12 cellular contexts compared by ENCODE assay signal in the genomic region with DNA sequence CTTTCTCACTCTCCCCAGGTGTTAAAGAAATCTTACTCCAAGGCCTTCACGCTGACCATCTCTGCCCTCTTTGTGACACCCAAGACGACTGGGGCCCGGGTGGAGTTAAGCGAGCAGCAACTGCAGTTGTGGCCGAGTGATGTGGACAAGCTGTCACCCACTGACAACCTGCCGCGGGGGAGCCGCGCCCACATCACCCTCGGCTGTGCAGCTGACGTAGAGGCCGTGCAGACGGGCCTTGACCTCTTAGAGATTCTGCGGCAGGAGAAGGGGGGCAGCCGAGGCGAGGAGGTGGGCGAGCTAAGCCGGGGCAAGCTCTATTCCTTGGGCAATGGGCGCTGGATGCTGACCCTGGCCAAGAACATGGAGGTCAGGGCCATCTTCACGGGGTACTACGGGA. TPM values are rescaled to one million over a fixed set of nuclear protein-coding genes. Genes with fewer than 3 reads are reported as not detected.
DNase-seq lines count a peak whose midpoint lies in the region; ATAC-seq, FAIRE-seq and TF ChIP-seq lines count a peak whose summit lies in the region.
"Had no signal": no experiment of that assay in that cellular context is flagged by ENCODE, and none has a peak within 500 bp of the region (broad histone marks: within the 10 kb centered on the region; RNA-seq: fewer than 3 reads in every experiment).

No MANE protein-coding gene starts in this region.

- BruUV-seq in K562 (replicated peaks; lab: Mats Ljungman, UMichigan) = no TSS peak

- intact Hi-C loops in K562 (cut with micrococcal nuclease) (no loop called here), lower lobe of right lung (cut with DNase I) (no loop called here)

- peak overlapping the region in 3 of 4 donors; percentile 65 to 73 (median 67) for H3K4me3 Mint-ChIP-seq in IgD-negative memory B cell
- H3K4me3 Mint-ChIP-seq in stimulated activated memory B cell treated with anti-CD40 and anti-IgM and Interleukin-4, amounts not matched to agents 10 μg/mL and 1 μg/mL and 100 μg/mL, for 72 hours = peak overlapping the region; percentile 32
- H3K4me3 Mint-ChIP-seq: H9 had no signal

- DNase-seq in K562 (ENCODE audit: extremely low read depth in 1 of 4, low spot score in 3 of 4) (no peak), lower lobe of right lung (no peak), T-helper 2 cell (no peak), OCI-M1 (lab: John Stamatoyannopoulos, UW) (no peak)
- DNase-seq in activated effector memory CD4-positive, alpha-beta T cell treated with anti-CD3 and anti-CD28 coated beads, Interleukin-2, amount 50 U/mL, for 16 hours = no peak
- DNase-seq: H9 had no signal

- H3K4me1 Mint-ChIP-seq in IgD-negative memory B cell = peaks cover 26 to 37% (median 36%) of the 10 kb centered on the region in 3 donors
- peaks cover 82% of the 10 kb centered on the region for H3K4me1 Mint-ChIP-seq in stimulated activated memory B cell treated with anti-CD40 and anti-IgM and Interleukin-4, amounts not matched to agents 10 μg/mL and 1 μg/mL and 100 μg/mL, for 72 hours

- H3K9me1 ChIP-seq in K562 (ENCODE audit: control insufficient read depth, insufficient read depth, low read length) = no peaks in the 10 kb centered on the region

- H3K9me3 ChIP-seq in K562 (replicated peaks; ENCODE audit: control insufficient read depth, insufficient read depth, low read depth, low read length) = no peaks in the 10 kb centered on the region
- no peaks in the 10 kb centered on the region for H3K9me3 ChIP-seq in lower lobe of right lung

- CTCF ChIA-PET in K562 (lab: Yijun Ruan, JAX; ENCODE audit: low intra/inter-chr PET ratio) = no interaction called here

- no peak for TF ChIP-seq RAD21 in K562 (CRISPR knock-in tag; conservative IDR thresholded peaks at IDR 0.05 in 1 of 2, IDR thresholded peaks at IDR 0.05 in 1 of 2)

- peak overlapping the region in 1 of 2 experiments; percentile 47; a peak in 1 of 4 replicates for H3K9ac ChIP-seq in K562 (ENCODE audit: insufficient read depth in 1 of 2, low read depth in 2 of 2, low read length in 2 of 2)

- 75% methylated on average over 21 of the region's 21 CpGs for WGBS in K562 (ENCODE audit: insufficient coverage, low coverage, missing lambda C conversion rate)

- no peak overlapping the region for H3K4me2 ChIP-seq in K562 (ENCODE audit: insufficient read depth, low read length)

- H2AFZ ChIP-seq in K562 (ENCODE audit: low read depth, low read length) = no peak overlapping the region

- no peaks in the 10 kb centered on the region for H3K9me3 Mint-ChIP-seq in IgD-negative memory B cell
- no peaks in the 10 kb centered on the region for H3K9me3 Mint-ChIP-seq in stimulated activated memory B cell treated with anti-CD40 and anti-IgM and Interleukin-4, amounts not matched to agents 10 μg/mL and 1 μg/mL and 100 μg/mL, for 72 hours
- H3K9me3 Mint-ChIP-seq: H9 had no signal

- H3K4me1 ChIP-seq in K562 (replicated peaks in 1 of 2; ENCODE audit: control insufficient read depth in 2 of 2, insufficient read depth in 2 of 2, low read length in 2 of 2) (peaks cover 0 to 13% of the 10 kb centered on the region in 2 experiments; a peak in 2 of 5 replicates), lower lobe of right lung (peaks cover 19% of the 10 kb centered on the region)

- H3K36me3 ChIP-seq in K562 (ENCODE audit: control insufficient read depth, insufficient read depth, low read length) (peaks cover 85% of the 10 kb centered on the region), lower lobe of right lung (peaks cover 80% of the 10 kb centered on the region)

- TF ChIP-seq CTCF in K562 (IDR thresholded peaks at IDR 0.05 in 2 of 3, conservative IDR thresholded peaks at IDR 0.05 in 1 of 3; ENCODE audit: insufficient read depth in 2 of 3, low read depth in 1 of 3, low read length in 3 of 3) (no peak), lower lobe of right lung (IDR thresholded peaks at IDR 0.05) (no peak)

- no peaks in the 10 kb centered on the region for H3K27me3 ChIP-seq in K562 (ENCODE audit: control insufficient read depth in 2 of 2, insufficient read depth in 2 of 2, low read length in 2 of 2)
- H3K27me3 ChIP-seq in lower lobe of right lung (ENCODE audit: low read depth) = no peaks in the 10 kb centered on the region

- no peak for FAIRE-seq in K562 (lab: Jason Lieb, UNC)
- FAIRE-seq: D721Med, endometrium, GM19239 had no signal

- peaks cover 3% of the 10 kb centered on the region for H3K36me3 Mint-ChIP-seq in IgD-negative memory B cell
- peaks cover 50% of the 10 kb centered on the region for H3K36me3 Mint-ChIP-seq in stimulated activated memory B cell treated with anti-CD40 and anti-IgM and Interleukin-4, amounts not matched to agents 10 μg/mL and 1 μg/mL and 100 μg/mL, for 72 hours

- ATAC-seq in K562 (no peak; the same call in 2 of the 3 replicates), lower lobe of right lung (peak in 1 of 2 donors; percentile 16), GM19395 (IDR thresholded peaks at IDR 0.05; ENCODE audit: unreplicated experiment) (no peak)
- ATAC-seq in stimulated activated memory B cell treated with anti-CD40 and anti-IgM and Interleukin-4, amounts not matched to agents 10 μg/mL and 1 μg/mL and 100 μg/mL, for 72 hours = no peak

- no peaks in the 10 kb centered on the region for H3K27me3 Mint-ChIP-seq in IgD-negative memory B cell
- no peaks in the 10 kb centered on the region for H3K27me3 Mint-ChIP-seq in stimulated activated memory B cell treated with anti-CD40 and anti-IgM and Interleukin-4, amounts not matched to agents 10 μg/mL and 1 μg/mL and 100 μg/mL, for 72 hours

- H3K79me2 ChIP-seq in K562 (ENCODE audit: control insufficient read depth, insufficient read depth, low read length) = no peaks in the 10 kb centered on the region; the same call in 2 of the 3 replicates

- POLR2A ChIA-PET in K562 (lab: Yijun Ruan, JAX) = interaction anchor here (0.8 to 4.5 kb wide), 6 partner anchors 8 to 66 kb away, joined by 3 to 28 read pairs (median 4); a partner anchor contains a TSS

- no peak for TF ChIP-seq EP300 in K562 (IDR thresholded peaks at IDR 0.05; ENCODE audit: low read length)

- H4K20me1 ChIP-seq in K562 (replicated peaks; ENCODE audit: control insufficient read depth, insufficient read depth, low read length) = no peaks in the 10 kb centered on the region; the same call in 1 of the 2 replicates

- TF ChIP-seq POLR2A in K562 (conservative IDR thresholded peaks at IDR 0.05) = 0 out of 2 replicates have a peak, but pooled peaks have one; percentile 31

- in situ Hi-C loops in K562 (cut with MboI) = no loop called here

- H3K27ac ChIP-seq in K562 (ENCODE audit: extremely low read depth, low read depth, low read length) (no peak overlapping the region), lower lobe of right lung (peak overlapping the region; percentile 36)

- H3K27ac Mint-ChIP-seq in IgD-negative memory B cell = peak overlapping the region in 2 of 3 donors; percentile 87 to 92
- H3K27ac Mint-ChIP-seq in stimulated activated memory B cell treated with anti-CD40 and anti-IgM and Interleukin-4, amounts not matched to agents 10 μg/mL and 1 μg/mL and 100 μg/mL, for 72 hours = peak overlapping the region; percentile 74

- H3K4me3 ChIP-seq in K562 (no peak overlapping the region), lower lobe of right lung (no peak overlapping the region)

RNA-seq across cellular contexts. Expression of a gene that starts 6.9 kb away (rescaled TPM):
- polyA plus RNA-seq in IgD-negative memory B cell (53.0 TPM), K562 (2011; rRNA removed) (15.5 and 20.7 TPM in 2 replicates), K562 (2014; fragmentation: Illumina TruSeq; extraction: Trizol) (33.2 and 37.5 TPM in 2 replicates), K562 (2014; fragmentation: Nextera tagmentation; extraction: Ambion mirVana) (1 to 10 TPM; 1.7 to 3.8 TPM), K562 (2014; rRNA removed) (29.1 and 30.2 TPM in 2 replicates)
- total RNA-seq in K562 (2011; cell fraction: chromatin; rRNA removed; ENCODE audit: low replicate concordance) = 33.1 and 94.9 TPM in 2 replicates
- total RNA-seq in K562 (2011; cell fraction: nucleolus; rRNA removed) = 31.3 and 42.9 TPM in 2 replicates
- 37.7 and 39.6 TPM in 2 replicates for total RNA-seq in K562 (2011; cell fraction: nucleoplasm; rRNA removed)
- total RNA-seq in K562 (2014; rRNA removed) (45.4 and 45.8 TPM in 2 replicates), K562 (2014; rRNA removed; fragmentation: Illumina TruSeq; extraction: Trizol) (15.9 and 18.6 TPM in 2 replicates), K562 (2015; rRNA removed; fragmentation: Illumina TruSeq; extraction: Trizol) (31.8 and 32.1 TPM in 2 replicates), K562 (2021) (49.4 and 52.0 TPM in 2 replicates), lower lobe of right lung (46.3 TPM)
- polyA plus RNA-seq in K562 (2011; cell fraction: cytosol; rRNA removed) = 11.4 and 24.5 TPM in 2 replicates
- polyA plus RNA-seq in K562 (2011; cell fraction: nucleus; rRNA removed) = 10.2 and 21.9 TPM in 2 replicates
- polyA plus RNA-seq in K562 (2012) = 30.0 and 34.8 TPM in 2 replicates
- 19.5 and 44.8 TPM in 2 replicates for polyA minus RNA-seq in K562 (2011; rRNA and poly(A)+ RNA removed)
- 36.4 and 44.8 TPM in 2 replicates for polyA minus RNA-seq in K562 (2011; cell fraction: cytosol; rRNA and poly(A)+ RNA removed)
- 11.0 and 11.9 TPM in 2 replicates for polyA minus RNA-seq in K562 (2011; cell fraction: nucleus; rRNA and poly(A)+ RNA removed)

RNA-seq across cellular contexts. Expression of a gene that starts 43.0 kb away (rescaled TPM):
- polyA plus RNA-seq in IgD-negative memory B cell (0.10 TPM), K562 (2011; rRNA removed) (0.05 and 0.35 TPM in 2 replicates), K562 (2014; fragmentation: Illumina TruSeq; extraction: Trizol) (0.57 and 0.67 TPM in 2 replicates), K562 (2014; fragmentation: Nextera tagmentation; extraction: Ambion mirVana) (under 1 TPM; 0.30 to 0.81 TPM), K562 (2014; rRNA removed) (0.22 and 0.49 TPM in 2 replicates)
- 2.3 and 4.6 TPM in 2 replicates for total RNA-seq in K562 (2011; cell fraction: chromatin; rRNA removed; ENCODE audit: low replicate concordance)
- 0.67 and 2.2 TPM in 2 replicates for total RNA-seq in K562 (2011; cell fraction: nucleolus; rRNA removed)
- 1.8 TPM in 2 replicates for total RNA-seq in K562 (2011; cell fraction: nucleoplasm; rRNA removed)
- total RNA-seq in K562 (2014; rRNA removed) (0.09 and 0.24 TPM in 2 replicates), K562 (2014; rRNA removed; fragmentation: Illumina TruSeq; extraction: Trizol) (0.70 and 0.98 TPM in 2 replicates), K562 (2015; rRNA removed; fragmentation: Illumina TruSeq; extraction: Trizol) (0.45 and 0.51 TPM in 2 replicates), K562 (2021) (0.11 and 0.75 TPM in 2 replicates), lower lobe of right lung (5.4 TPM)
- 0.09 TPM in 2 replicates for polyA plus RNA-seq in K562 (2011; cell fraction: cytosol; rRNA removed)
- polyA plus RNA-seq in K562 (2011; cell fraction: nucleus; rRNA removed) = 0.32 and 0.44 TPM in 2 replicates
- 0.35 and 1.6 TPM in 2 replicates for polyA plus RNA-seq in K562 (2012)
- polyA minus RNA-seq in K562 (2011; rRNA and poly(A)+ RNA removed) = 0.54 and 0.63 TPM in 2 replicates
- not detected in 2 replicates for polyA minus RNA-seq in K562 (2011; cell fraction: cytosol; rRNA and poly(A)+ RNA removed)
- 0.54 and 1.00 TPM in 2 replicates for polyA minus RNA-seq in K562 (2011; cell fraction: nucleus; rRNA and poly(A)+ RNA removed)

RNA-seq across cellular contexts. Expression of a gene that starts 43.8 kb away (rescaled TPM):
- polyA plus RNA-seq in IgD-negative memory B cell (82.3 TPM), K562 (2011; rRNA removed) (75.6 and 120 TPM in 2 replicates), K562 (2014; fragmentation: Illumina TruSeq; extraction: Trizol) (206 and 239 TPM in 2 replicates), K562 (2014; fragmentation: Nextera tagmentation; extraction: Ambion mirVana) (10 to 100 TPM; 85.8 to 94.3 TPM), K562 (2014; rRNA removed) (148 and 173 TPM in 2 replicates)
- total RNA-seq in K562 (2011; cell fraction: chromatin; rRNA removed; ENCODE audit: low replicate concordance) = 180 and 244 TPM in 2 replicates
- total RNA-seq in K562 (2011; cell fraction: nucleolus; rRNA removed) = 111 and 117 TPM in 2 replicates
- total RNA-seq in K562 (2011; cell fraction: nucleoplasm; rRNA removed) = 168 and 236 TPM in 2 replicates
- total RNA-seq in K562 (2014; rRNA removed) (145 and 157 TPM in 2 replicates), K562 (2014; rRNA removed; fragmentation: Illumina TruSeq; extraction: Trizol) (262 and 288 TPM in 2 replicates), K562 (2015; rRNA removed; fragmentation: Illumina TruSeq; extraction: Trizol) (191 and 206 TPM in 2 replicates), K562 (2021) (149 and 153 TPM in 2 replicates), lower lobe of right lung (82.0 TPM)
- 29.9 and 31.1 TPM in 2 replicates for polyA plus RNA-seq in K562 (2011; cell fraction: cytosol; rRNA removed)
- 49.5 and 50.7 TPM in 2 replicates for polyA plus RNA-seq in K562 (2011; cell fraction: nucleus; rRNA removed)
- polyA plus RNA-seq in K562 (2012) = 172 and 176 TPM in 2 replicates
- polyA minus RNA-seq in K562 (2011; rRNA and poly(A)+ RNA removed) = 82.6 and 112 TPM in 2 replicates
- polyA minus RNA-seq in K562 (2011; cell fraction: cytosol; rRNA and poly(A)+ RNA removed) = 46.2 and 60.0 TPM in 2 replicates
- 49.0 and 75.2 TPM in 2 replicates for polyA minus RNA-seq in K562 (2011; cell fraction: nucleus; rRNA and poly(A)+ RNA removed)

RNA-seq across cellular contexts. Expression of a gene that starts 46.4 kb away (rescaled TPM):
- polyA plus RNA-seq in IgD-negative memory B cell (30.7 TPM), K562 (2011; rRNA removed) (29.8 and 36.2 TPM in 2 replicates), K562 (2014; fragmentation: Illumina TruSeq; extraction: Trizol) (60.7 and 65.5 TPM in 2 replicates), K562 (2014; fragmentation: Nextera tagmentation; extraction: Ambion mirVana) (10 to 100 TPM; 10.1 to 14.6 TPM), K562 (2014; rRNA removed) (58.7 and 68.6 TPM in 2 replicates)
- 17.2 and 40.4 TPM in 2 replicates for total RNA-seq in K562 (2011; cell fraction: chromatin; rRNA removed; ENCODE audit: low replicate concordance)
- 28.6 and 34.4 TPM in 2 replicates for total RNA-seq in K562 (2011; cell fraction: nucleolus; rRNA removed)
- total RNA-seq in K562 (2011; cell fraction: nucleoplasm; rRNA removed) = 33.1 and 41.8 TPM in 2 replicates
- total RNA-seq in K562 (2014; rRNA removed) (64.6 and 66.9 TPM in 2 replicates), K562 (2014; rRNA removed; fragmentation: Illumina TruSeq; extraction: Trizol) (17.9 and 18.7 TPM in 2 replicates), K562 (2015; rRNA removed; fragmentation: Illumina TruSeq; extraction: Trizol) (22.1 and 23.1 TPM in 2 replicates), K562 (2021) (37.8 and 45.5 TPM in 2 replicates), lower lobe of right lung (27.1 TPM)
- polyA plus RNA-seq in K562 (2011; cell fraction: cytosol; rRNA removed) = 39.9 and 51.1 TPM in 2 replicates
- polyA plus RNA-seq in K562 (2011; cell fraction: nucleus; rRNA removed) = 23.3 and 30.8 TPM in 2 replicates
- 35.4 and 103 TPM in 2 replicates for polyA plus RNA-seq in K562 (2012)
- polyA minus RNA-seq in K562 (2011; rRNA and poly(A)+ RNA removed) = 18.3 and 23.9 TPM in 2 replicates
- polyA minus RNA-seq in K562 (2011; cell fraction: cytosol; rRNA and poly(A)+ RNA removed) = 18.9 and 19.3 TPM in 2 replicates
- polyA minus RNA-seq in K562 (2011; cell fraction: nucleus; rRNA and poly(A)+ RNA removed) = 10.6 and 14.3 TPM in 2 replicates

RNA-seq across cellular contexts. Expression of a gene that starts 54.7 kb away (rescaled TPM):
- 52.9 TPM for polyA plus RNA-seq in IgD-negative memory B cell
- total RNA-seq in K562 (2011; cell fraction: chromatin; rRNA removed; ENCODE audit: low replicate concordance) = 153 and 277 TPM in 2 replicates
- 161 TPM in 2 replicates for total RNA-seq in K562 (2011; cell fraction: nucleolus; rRNA removed)
- 163 and 174 TPM in 2 replicates for total RNA-seq in K562 (2011; cell fraction: nucleoplasm; rRNA removed)
- total RNA-seq in K562 (2014; rRNA removed) = 114 and 123 TPM in 2 replicates
- 112 and 125 TPM in 2 replicates for total RNA-seq in K562 (2014; rRNA removed; fragmentation: Illumina TruSeq; extraction: Trizol)
- total RNA-seq in K562 (2015; rRNA removed; fragmentation: Illumina TruSeq; extraction: Trizol) = 129 and 131 TPM in 2 replicates
- 261 and 280 TPM in 2 replicates for total RNA-seq in K562 (2021)
- 163 and 165 TPM in 2 replicates for polyA plus RNA-seq in K562 (2011; rRNA removed)
- polyA plus RNA-seq in K562 (2011; cell fraction: cytosol; rRNA removed) = 156 and 184 TPM in 2 replicates
- polyA plus RNA-seq in K562 (2011; cell fraction: nucleus; rRNA removed) = 114 and 149 TPM in 2 replicates
- 94.5 and 161 TPM in 2 replicates for polyA plus RNA-seq in K562 (2012)
- 194 and 206 TPM in 2 replicates for polyA plus RNA-seq in K562 (2014; fragmentation: Illumina TruSeq; extraction: Trizol)
- polyA plus RNA-seq in K562 (2014; fragmentation: Nextera tagmentation; extraction: Ambion mirVana) = 10 to 100 TPM; 42.9 to 58.5 TPM
- polyA plus RNA-seq in K562 (2014; rRNA removed) = 120 and 129 TPM in 2 replicates
- polyA minus RNA-seq in K562 (2011; rRNA and poly(A)+ RNA removed) = 244 and 312 TPM in 2 replicates
- polyA minus RNA-seq in K562 (2011; cell fraction: cytosol; rRNA and poly(A)+ RNA removed) = 258 TPM in 2 replicates
- polyA minus RNA-seq in K562 (2011; cell fraction: nucleus; rRNA and poly(A)+ RNA removed) = 49.9 and 63.5 TPM in 2 replicates
- 105 TPM for total RNA-seq in lower lobe of right lung
